23 cellular contexts compared by ENCODE assay signal in genomic region chr2:156452971-156453370, GRCh38. TPM values are rescaled to one million over a fixed set of nuclear protein-coding genes. Genes with fewer than 3 reads are reported as not detected.
DNase-seq lines count a peak whose midpoint lies in the region; ATAC-seq and TF ChIP-seq lines count a peak whose summit lies in the region.
"Had no signal": no experiment of that assay in that cellular context is flagged by ENCODE, and none has a peak within 500 bp of the region (broad histone marks: within the 10 kb centered on the region; RNA-seq: fewer than 3 reads in every experiment).

No MANE protein-coding gene starts in this region.

- peaks cover 57% of the 10 kb centered on the region for H3K79me2 ChIP-seq in osteoblast (ENCODE audit: insufficient read depth, low read length)

- no peak for ATAC-seq in CD4-positive, CD25-positive, alpha-beta regulatory T cell (ENCODE audit: low read depth in 2 of 2)
- ATAC-seq in GM19023 (IDR thresholded peaks at IDR 0.05; ENCODE audit: unreplicated experiment) (no peak), upper lobe of left lung (ENCODE audit: low FRiP score in 2 of 2) (no peak)
- ATAC-seq: right lobe of liver had no signal

- H3K4me3 ChIP-seq in CD4-positive, CD25-positive, alpha-beta regulatory T cell (ENCODE audit: low read depth, low read length), result no peak overlapping the region
- H3K4me3 ChIP-seq in osteoblast (ENCODE audit: insufficient read depth, low read length) (no peak overlapping the region), upper lobe of left lung (no peak overlapping the region)
- H3K4me3 ChIP-seq: cardiac muscle cell, right lobe of liver had no signal

- peak overlapping the region in 2 of 3 donors; percentile 23 to 45 for H3K27ac Mint-ChIP-seq in CD4-positive, CD25-positive, alpha-beta regulatory T cell
- no peak overlapping the region for H3K27ac Mint-ChIP-seq in activated CD4-positive, alpha-beta T cell treated with anti-CD3 and anti-CD28 coated beads, Interleukin-2, amount 10 ng/mL, durations not matched to agents 7 days and 5 days
- H3K27ac Mint-ChIP-seq: nephron progenitor cell had no signal

- peaks cover 26% of the 10 kb centered on the region for H3K36me3 Mint-ChIP-seq in CD4-positive, CD25-positive, alpha-beta regulatory T cell
- peaks cover 21% of the 10 kb centered on the region for H3K36me3 Mint-ChIP-seq in activated CD4-positive, alpha-beta T cell treated with anti-CD3 and anti-CD28 coated beads, Interleukin-2, amount 10 ng/mL, durations not matched to agents 7 days and 5 days (ENCODE audit: low read depth)

- TF ChIP-seq EP300 in upper lobe of left lung (IDR thresholded peaks at IDR 0.05), result no peak

- H3K27ac ChIP-seq in CD4-positive, CD25-positive, alpha-beta regulatory T cell (ENCODE audit: insufficient read depth, low read length, poor library complexity, severe bottlenecking), result no peak overlapping the region
- H3K27ac ChIP-seq in osteoblast (ENCODE audit: low read depth, low read length) (no peak overlapping the region), upper lobe of left lung (no peak overlapping the region)
- H3K27ac ChIP-seq: cardiac muscle cell, HL-60, right lobe of liver, VCaP had no signal

- TF ChIP-seq POLR2A in erythroblast (IDR thresholded peaks at IDR 0.05; ENCODE audit: low read length) (no peak), upper lobe of left lung (IDR thresholded peaks at IDR 0.05) (no peak)

- H4K20me1 ChIP-seq in osteoblast (ENCODE audit: insufficient read depth, low read length), result no peaks in the 10 kb centered on the region

- CTCF ChIA-PET in activated CD4-positive, alpha-beta T cell treated with anti-CD3 and anti-CD28 coated beads, Interleukin-2, amount 10 ng/mL, durations not matched to agents 7 days and 5 days (lab: Charles Lee), result no interaction called here

- H3K4me1 Mint-ChIP-seq in CD4-positive, CD25-positive, alpha-beta regulatory T cell, result peaks cover 16 to 48% (median 28%) of the 10 kb centered on the region in 4 donors
- no peaks in the 10 kb centered on the region for H3K4me1 Mint-ChIP-seq in activated CD4-positive, alpha-beta T cell treated with anti-CD3 and anti-CD28 coated beads, Interleukin-2, amount 10 ng/mL, durations not matched to agents 7 days and 5 days

- POLR2A ChIA-PET in activated CD4-positive, alpha-beta T cell treated with anti-CD3 and anti-CD28 coated beads, Interleukin-2, amount 10 ng/mL, durations not matched to agents 7 days and 5 days (lab: Charles Lee), result no interaction called here

- no peaks in the 10 kb centered on the region for H3K27me3 ChIP-seq in CD4-positive, CD25-positive, alpha-beta regulatory T cell (ENCODE audit: control insufficient read depth, insufficient read depth, low read length)
- H3K27me3 ChIP-seq in osteoblast (ENCODE audit: insufficient read depth, low read length), result no peaks in the 10 kb centered on the region
- H3K27me3 ChIP-seq in upper lobe of left lung, result no peaks in the 10 kb centered on the region
- H3K27me3 ChIP-seq: cardiac muscle cell, right lobe of liver had no signal

- H3K4me1 ChIP-seq in CD4-positive, CD25-positive, alpha-beta regulatory T cell (ENCODE audit: control insufficient read depth, insufficient read depth, low read length, poor library complexity, severe bottlenecking), result no peaks in the 10 kb centered on the region
- peaks cover 20% of the 10 kb centered on the region for H3K4me1 ChIP-seq in osteoblast (ENCODE audit: insufficient read depth, low read length)
- peaks cover 0 to 10% (median 3%) of the 10 kb centered on the region in 4 donors for H3K4me1 ChIP-seq in upper lobe of left lung
- H3K4me1 ChIP-seq: right lobe of liver had no signal

- H3K36me3 ChIP-seq in CD4-positive, CD25-positive, alpha-beta regulatory T cell (ENCODE audit: control insufficient read depth, insufficient read depth, low read length), result no peaks in the 10 kb centered on the region
- H3K36me3 ChIP-seq in osteoblast (ENCODE audit: insufficient read depth, low read length) (no peaks in the 10 kb centered on the region), upper lobe of left lung (no peaks in the 10 kb centered on the region)
- H3K36me3 ChIP-seq: cardiac muscle cell, right lobe of liver had no signal

- H3K9me3 Mint-ChIP-seq in CD4-positive, CD25-positive, alpha-beta regulatory T cell, result peaks cover 0 to 9% (median 2%) of the 10 kb centered on the region in 7 donors
- peaks cover 18% of the 10 kb centered on the region for H3K9me3 Mint-ChIP-seq in activated CD4-positive, alpha-beta T cell treated with anti-CD3 and anti-CD28 coated beads, Interleukin-2, amount 10 ng/mL, durations not matched to agents 7 days and 5 days

- no peak overlapping the region for H2AFZ ChIP-seq in osteoblast (ENCODE audit: low read length)

- H3K4me2 ChIP-seq in osteoblast (ENCODE audit: insufficient read depth, low read length), result no peak overlapping the region
- H3K4me2 ChIP-seq: SK-N-SH had no signal

- TF ChIP-seq CTCF in osteoblast (IDR thresholded peaks at IDR 0.05; ENCODE audit: extremely low read depth, low read depth, low read length) (no peak), upper lobe of left lung (IDR thresholded peaks at IDR 0.05) (no peak)

- H3K4me3 Mint-ChIP-seq in CD4-positive, CD25-positive, alpha-beta regulatory T cell, result no peak overlapping the region
- no peak overlapping the region for H3K4me3 Mint-ChIP-seq in activated CD4-positive, alpha-beta T cell treated with anti-CD3 and anti-CD28 coated beads, Interleukin-2, amount 10 ng/mL, durations not matched to agents 7 days and 5 days
- H3K4me3 Mint-ChIP-seq: nephron progenitor cell had no signal

- no peaks in the 10 kb centered on the region for H3K27me3 Mint-ChIP-seq in CD4-positive, CD25-positive, alpha-beta regulatory T cell
- H3K27me3 Mint-ChIP-seq in activated CD4-positive, alpha-beta T cell treated with anti-CD3 and anti-CD28 coated beads, Interleukin-2, amount 10 ng/mL, durations not matched to agents 7 days and 5 days, result no peaks in the 10 kb centered on the region

- no peak for DNase-seq in CD4-positive, CD25-positive, alpha-beta regulatory T cell
- DNase-seq in LHCN-M2 (ENCODE audit: low read depth), result peak; percentile 94
- peak; percentile 28 to 39 for DNase-seq in erythroblast (lab: John Stamatoyannopoulos, UW)
- peak; percentile 81 for DNase-seq in osteoblast (ENCODE audit: insufficient read length, low spot score, missing footprints)
- DNase-seq in activated CD4-positive, alpha-beta T cell treated with anti-CD3 and anti-CD28 coated beads, Interleukin-2, amount 10 ng/mL, durations not matched to agents 7 days and 5 days, result no peak
- no peak for DNase-seq in upper lobe of left lung
- DNase-seq: activated CD4-positive, alpha-beta T cell treated with anti-CD3 and anti-CD28 coated beads, Interleukin-2, amount 50 U/mL, for 1 hour; DND-41; hippocampal formation; midbrain; NCI-H1436; NCI-H2107; NCI-H510A; nephron progenitor cell; NK-92 treated with Interleukin-12 subunit alpha and Interleukin-12 subunit beta, amount 100 ng/mL, for 24 hours; right lobe of liver; RPMI8226; SK-N-SH; stimulated activated CD8-positive, alpha-beta memory T cell treated with anti-CD3 and anti-CD28 coated beads, Interleukin-4, amount 100 ng/mL, for 48 hours had no signal

- no peaks in the 10 kb centered on the region for H3K9me3 ChIP-seq in CD4-positive, CD25-positive, alpha-beta regulatory T cell (ENCODE audit: control insufficient read depth in 2 of 2, low read length in 2 of 2)
- H3K9me3 ChIP-seq in osteoblast (ENCODE audit: low read depth, low read length), result no peaks in the 10 kb centered on the region
- no peaks in the 10 kb centered on the region for H3K9me3 ChIP-seq in upper lobe of left lung
- H3K9me3 ChIP-seq: right lobe of liver, SK-N-SH had no signal

RNA-seq across cellular contexts. Expression of gene GPD2, which starts 16.8 kb away (rescaled TPM):
- total RNA-seq in CD4-positive, CD25-positive, alpha-beta regulatory T cell, result 11.3 TPM
- polyA plus RNA-seq in CD4-positive, CD25-positive, alpha-beta regulatory T cell, result 1 to 10 TPM; 6.0 to 9.8 (median 7.7) TPM
- 114 and 131 TPM in 2 replicates for total RNA-seq in LHCN-M2 (2014; rRNA removed)
- 14.3 TPM for polyA plus RNA-seq in LHCN-M2 (2012)
- 53.0 and 59.7 TPM in 2 replicates for total RNA-seq in osteoblast
- 10 to 100 TPM; 17.2 to 17.3 TPM for total RNA-seq in activated CD4-positive, alpha-beta T cell treated with anti-CD3 and anti-CD28 coated beads, Interleukin-2, amount 10 ng/mL, durations not matched to agents 7 days and 5 days
- 100 to 1,000 TPM in 1 of 6 donors, 10 to 100 TPM in 5; 37.6 to 142 (median 44.2) TPM for total RNA-seq in upper lobe of left lung

Comparison
In these comparisons a context has a peak if more than half of its experiments do, and no peak if none do; other contexts are left out.
1. DNase-seq: peak in LHCN-M2 (single experiment), erythroblast (2 of 2) and osteoblast (single experiment); none in CD4-positive, CD25-positive, alpha-beta regulatory T cell (0 of 3), activated CD4-positive, alpha-beta T cell treated with anti-CD3 and anti-CD28 coated beads, Interleukin-2, amount 10 ng/mL, durations not matched to agents 7 days and 5 days (single experiment) and upper lobe of left lung (0 of 2).